In genomic region chr9:137168575-137168906, GRCh38 we compare ENCODE assay signal across 1 cellular context.
TF ChIP-seq lines count a peak whose summit lies in the region.

No MANE protein-coding gene starts in this region.

TF ChIP-seq in HEK293T, 16 proteins besides CTCF, POLR2A, EP300 and RAD21 (continued from another document):
- no peak for TF ChIP-seq FOXK2 (IDR thresholded peaks at IDR 0.05)
